9 cellular contexts compared by ENCODE assay signal in genomic region chr19:53808710-53809125, GRCh38. TPM values are rescaled to one million over a fixed set of nuclear protein-coding genes. Genes with fewer than 3 reads are reported as not detected.
DNase-seq lines count a peak whose midpoint lies in the region; TF ChIP-seq lines count a peak whose summit lies in the region.
"Had no signal": no experiment of that assay in that cellular context is flagged by ENCODE, and none has a peak within 500 bp of the region (broad histone marks: within the 10 kb centered on the region; RNA-seq: fewer than 3 reads in every experiment).

No MANE protein-coding gene starts in this region.

- TF ChIP-seq CTCF in AG04449 (IDR thresholded peaks at IDR 0.05; ENCODE audit: insufficient read depth, low read length, missing control alignments): peak; percentile 45

- no peak overlapping the region for H3K4me3 ChIP-seq in AG04449 (ENCODE audit: low read depth, low read length)
- H3K4me3 ChIP-seq: GM12878 had no signal

- DNase-seq in AG04449 (ENCODE audit: low read depth, low spot score) (no peak), HEK293T (ENCODE audit: extremely low spot score) (peak; percentile 25), SHP77 treated with DMSO at 0.1 percent for 48 hours (lab: John Stamatoyannopoulos, UW) (peak; percentile 30), hepatic stellate cell (ENCODE audit: low spot score) (peak; percentile 27), NCI-H2029 (lab: John Stamatoyannopoulos, UW) (no peak), ureter (ENCODE audit: low spot score) (no peak), NCI-H1694 (lab: John Stamatoyannopoulos, UW) (no peak)
- no peak for DNase-seq in stimulated activated CD4-positive, alpha-beta T cell treated with anti-CD3 and anti-CD28 coated beads, Interleukin-4, amount 100 ng/mL, for 1 hour

- CTCF ChIA-PET in AG04449 (lab: Yijun Ruan, JAX) (interaction anchor here (1.0 to 9.2 kb wide), 5 partner anchors 9 to 218 kb away, joined by 3 to 170 read pairs (median 4); no protein-coding TSS in a partner anchor), HEK293T (lab: Yijun Ruan, JAX) (interaction anchor here (1.3 to 2.0 kb wide), 3 partner anchors 16 to 223 kb away, joined by 4 to 6 read pairs (median 5); no protein-coding TSS in a partner anchor)

- POLR2A ChIA-PET in AG04449 (lab: Yijun Ruan, JAX) (no interaction called here), HEK293T (lab: Yijun Ruan, JAX) (no interaction called here)

TF ChIP-seq in HEK293T, 16 proteins besides CTCF, POLR2A, EP300 and RAD21:
- TF ChIP-seq HDGF (IDR thresholded peaks at IDR 0.05; ENCODE audit: borderline replicate concordance) (no peak), ARNT (IDR thresholded peaks at IDR 0.05) (no peak), LEF1 (IDR thresholded peaks at IDR 0.05; ENCODE audit: borderline replicate concordance) (no peak), SUZ12 (IDR thresholded peaks at IDR 0.05) (no peak), CTBP1 (IDR thresholded peaks at IDR 0.05; ENCODE audit: borderline replicate concordance) (no peak), NFRKB (IDR thresholded peaks at IDR 0.05) (no peak), FOXK2 (IDR thresholded peaks at IDR 0.05) (no peak), L3MBTL2 (conservative IDR thresholded peaks at IDR 0.05) (no peak)

RNA-seq across cellular contexts. Expression of gene NLRP12, which starts 15.4 kb away (rescaled TPM):
- total RNA-seq in ureter: 0.31 TPM
- total RNA-seq: GM12878 had no signal

RNA-seq across cellular contexts. Expression of gene MYADM, which starts 59.0 kb away (rescaled TPM):
- total RNA-seq in ureter: 155 TPM

Comparison
In these comparisons a context has a peak if more than half of its experiments do, and no peak if none do; other contexts are left out.
1. DNase-seq: peak in HEK293T (single experiment), SHP77 treated with DMSO at 0.1 percent for 48 hours (single experiment) and hepatic stellate cell (single experiment); none in AG04449 (single experiment), NCI-H2029 (single experiment), stimulated activated CD4-positive, alpha-beta T cell treated with anti-CD3 and anti-CD28 coated beads, Interleukin-4, amount 100 ng/mL, for 1 hour (single experiment), ureter (single experiment) and NCI-H1694 (single experiment).